In the genomic region with DNA sequence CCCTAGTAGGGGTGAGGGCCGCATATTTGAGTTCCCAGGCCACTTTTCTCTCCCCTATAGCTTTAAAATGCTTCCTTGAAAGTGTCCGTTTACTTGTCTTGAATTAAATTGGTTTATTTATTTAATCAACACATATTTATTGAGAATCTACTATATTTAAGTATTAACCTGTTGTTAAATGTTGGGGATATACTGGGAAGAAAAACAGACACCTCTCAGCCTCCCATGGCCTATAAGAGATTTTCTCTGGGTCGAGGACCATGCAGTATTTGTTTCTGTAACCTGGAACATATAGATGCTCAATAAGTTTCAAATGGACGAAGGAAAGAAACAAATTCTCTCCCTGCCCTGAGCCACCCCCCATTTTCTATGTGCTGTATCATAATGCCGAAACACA, we compare ENCODE assay signal across 8 cellular contexts.
DNase-seq lines count a peak whose midpoint lies in the region; ATAC-seq, FAIRE-seq and TF ChIP-seq lines count a peak whose summit lies in the region.

No MANE protein-coding gene starts in this region.

- intact Hi-C loops in gastrocnemius medialis (cut with DNase I; ENCODE audit: low total_unique reads): loop anchor here (1.0 kb wide), 1 partner anchor 99 kb away; a partner anchor contains a TSS

- no peaks in the 10 kb centered on the region; the same call in 1 of the 2 replicates for H3K27me3 ChIP-seq in SJCRH30
- H3K27me3 ChIP-seq in gastrocnemius medialis: no peaks in the 10 kb centered on the region

- H3K27ac ChIP-seq in SJCRH30: no peak overlapping the region; the same call in 1 of the 2 replicates
- H3K27ac ChIP-seq in gastrocnemius medialis: peak overlapping the region; percentile 54 to 88 (median 77)

- H3K4me3 ChIP-seq in SJCRH30: peak overlapping the region; percentile 62
- peak overlapping the region; percentile 71 for H3K4me3 ChIP-seq in fibroblast of pulmonary artery (replicated peaks; ENCODE audit: low read depth, low read length)
- H3K4me3 ChIP-seq in gastrocnemius medialis: peak overlapping the region; percentile 60 to 78 (median 66)

- TF ChIP-seq POLR2A in gastrocnemius medialis (IDR thresholded peaks at IDR 0.05): no peak
- no peak for TF ChIP-seq POLR2A in GM12891 (IDR thresholded peaks at IDR 0.05; ENCODE audit: low read depth, low read length)

- no peaks in the 10 kb centered on the region for H3K9me3 ChIP-seq in ES-I3 (ENCODE audit: control insufficient read depth, insufficient read depth, low read length)
- no peaks in the 10 kb centered on the region; the same call in 1 of the 2 replicates for H3K9me3 ChIP-seq in SJCRH30 (replicated peaks)
- no peaks in the 10 kb centered on the region for H3K9me3 ChIP-seq in gastrocnemius medialis

- peak overlapping the region; percentile 86 for H3K9ac ChIP-seq in ES-I3 (ENCODE audit: low read depth, low read length)

- in situ Hi-C loops in gastrocnemius medialis (cut with MboI; ENCODE audit: low sequenced_read_pairs in 4 of 4): no loop called here

- ATAC-seq in gastrocnemius medialis (no peak), GM21619 (IDR thresholded peaks at IDR 0.05; ENCODE audit: unreplicated experiment) (no peak)

- DNase-seq in SJCRH30 (no peak), fibroblast of pulmonary artery (ENCODE audit: low read depth) (no peak), gastrocnemius medialis (no peak), GM12891 (ENCODE audit: insufficient read length, low spot score) (no peak), NCI-H2107 treated with DMSO at 0.1 percent for 48 hours (lab: John Stamatoyannopoulos, UW; ENCODE audit: unreplicated experiment) (no peak), cerebellar nuclear complex (lab: John Stamatoyannopoulos, UW) (no peak)

- H3K36me3 ChIP-seq in ES-I3 (ENCODE audit: insufficient read depth, low read length): no peaks in the 10 kb centered on the region
- H3K36me3 ChIP-seq in SJCRH30: no peaks in the 10 kb centered on the region
- H3K36me3 ChIP-seq in gastrocnemius medialis: no peaks in the 10 kb centered on the region

- TF ChIP-seq CTCF in fibroblast of pulmonary artery (IDR thresholded peaks at IDR 0.05; ENCODE audit: low read length, missing control alignments) (no peak), gastrocnemius medialis (IDR thresholded peaks at IDR 0.05 in 4 of 5, conservative IDR thresholded peaks at IDR 0.05 in 1 of 5) (no peak)

- 0 out of 2 replicates have a peak, but pooled peaks cover 8% of the 10 kb centered on the region for H3K4me1 ChIP-seq in ES-I3 (ENCODE audit: insufficient read depth, low read length)
- peaks cover 3% of the 10 kb centered on the region for H3K4me1 ChIP-seq in SJCRH30
- H3K4me1 ChIP-seq in gastrocnemius medialis: peaks cover 0 to 9% of the 10 kb centered on the region in 2 donors

- FAIRE-seq in GM12891 (lab: Jason Lieb, UNC): no peak

TF ChIP-seq in GM12891, 5 proteins besides CTCF, POLR2A, EP300 and RAD21:
- TF ChIP-seq SPI1 (IDR thresholded peaks at IDR 0.05; ENCODE audit: low read depth, low read length) (no peak), PAX5 (IDR thresholded peaks at IDR 0.05; ENCODE audit: insufficient read depth, low read length, severe bottlenecking) (no peak), POLR2AphosphoS5 (IDR thresholded peaks at IDR 0.05; ENCODE audit: low read depth, low read length) (no peak), TAF1 (IDR thresholded peaks at IDR 0.05; ENCODE audit: low read depth, low read length) (no peak), POU2F2 (IDR thresholded peaks at IDR 0.05; ENCODE audit: low read depth, low read length) (no peak)
